Comparison of ENCODE assay signal across 1 cellular context in genomic region chr18:22666411-22666940, GRCh38.
TF ChIP-seq lines count a peak whose summit lies in the region.

No MANE protein-coding gene starts in this region.

TF ChIP-seq in SK-N-SH treated with all-trans-retinoic acid at 6 μM for 48 hours, 23 proteins besides CTCF, POLR2A, EP300 and RAD21 (continued from another document):
- no peak for TF ChIP-seq CREB5 (CRISPR knock-in tag; IDR thresholded peaks at IDR 0.05; ENCODE audit: low read depth)
- TF ChIP-seq PATZ1 (CRISPR knock-in tag; IDR thresholded peaks at IDR 0.05; ENCODE audit: borderline replicate concordance): no peak
- TF ChIP-seq BACH2 (CRISPR knock-in tag; IDR thresholded peaks at IDR 0.05; ENCODE audit: borderline replicate concordance): no peak
- no peak for TF ChIP-seq POU6F1 (CRISPR knock-in tag; IDR thresholded peaks at IDR 0.05; ENCODE audit: borderline replicate concordance, low read depth)
